In genomic region chr14:67269338-67270060, GRCh38 we compare ENCODE assay signal across 9 cellular contexts. TPM values are rescaled to one million over a fixed set of nuclear protein-coding genes. Genes with fewer than 3 reads are reported as not detected.
DNase-seq lines count a peak whose midpoint lies in the region; ATAC-seq, FAIRE-seq and TF ChIP-seq lines count a peak whose summit lies in the region.
"Had no signal": no experiment of that assay in that cellular context is flagged by ENCODE, and none has a peak within 500 bp of the region (broad histone marks: within the 10 kb centered on the region; RNA-seq: fewer than 3 reads in every experiment).

No MANE protein-coding gene starts in this region.

- peaks cover 13% of the 10 kb centered on the region for H3K36me3 Mint-ChIP-seq in activated naive CD4-positive, alpha-beta T cell treated with anti-CD3 and anti-CD28 coated beads, Interleukin-2, amount 10 ng/mL, durations not matched to agents 7 days and 5 days
- peaks cover 35% of the 10 kb centered on the region for H3K36me3 Mint-ChIP-seq in activated T-cell treated with anti-CD3 and anti-CD28 coated beads, Interleukin-2, amount 50 U/mL, for 24 hours (ENCODE audit: low read depth)

- no peak overlapping the region for H3K27ac Mint-ChIP-seq in activated naive CD4-positive, alpha-beta T cell treated with anti-CD3 and anti-CD28 coated beads, Interleukin-2, amount 10 ng/mL, durations not matched to agents 7 days and 5 days
- no peak overlapping the region for H3K27ac Mint-ChIP-seq in activated T-cell treated with anti-CD3 and anti-CD28 coated beads, Interleukin-2, amount 50 U/mL, for 24 hours

- DNase-seq in lower lobe of right lung (no peak), superior temporal gyrus (ENCODE audit: extremely low spot score) (peak; percentile 70)
- no peak for DNase-seq in activated naive CD4-positive, alpha-beta T cell treated with anti-CD3 and anti-CD28 coated beads, Interleukin-2, amount 10 ng/mL, durations not matched to agents 7 days and 5 days
- DNase-seq in activated T-cell treated with anti-CD3 and anti-CD28 coated beads, Interleukin-2, amount 50 U/mL, for 24 hours = no peak
- DNase-seq in effector CD4-positive, alpha-beta T cell = no peak
- DNase-seq: NCI-H510A had no signal

- TF ChIP-seq CTCF in KMS-11 (conservative IDR thresholded peaks at IDR 0.05; ENCODE audit: low read depth, low read length) = no peak
- TF ChIP-seq CTCF in lower lobe of right lung (IDR thresholded peaks at IDR 0.05) = no peak

- H3K36me3 ChIP-seq in KMS-11 (ENCODE audit: insufficient read depth) (no peaks in the 10 kb centered on the region), lower lobe of right lung (peaks cover 3% of the 10 kb centered on the region)

- H3K4me1 ChIP-seq in KMS-11 (ENCODE audit: low read depth, poor library complexity, severe bottlenecking) (peaks cover 28% of the 10 kb centered on the region), lower lobe of right lung (peaks cover 36% of the 10 kb centered on the region)

- H3K9me3 ChIP-seq in lower lobe of right lung = no peaks in the 10 kb centered on the region

- H3K4me2 ChIP-seq in KMS-11 = peak overlapping the region; percentile 46

- no peak overlapping the region for H3K4me3 ChIP-seq in KMS-11 (IDR thresholded peaks at IDR 0.05; ENCODE audit: insufficient read depth, low read depth, low read length)
- peak overlapping the region; percentile 10 for H3K4me3 ChIP-seq in lower lobe of right lung

- H4K20me1 ChIP-seq in KMS-11 (ENCODE audit: insufficient read depth) = no peaks in the 10 kb centered on the region

- intact Hi-C loops in lower lobe of right lung (cut with DNase I) = no loop called here

- H3K27ac ChIP-seq in KMS-11 (no peak overlapping the region), lower lobe of right lung (peak overlapping the region; percentile 21)

- no peaks in the 10 kb centered on the region; the same call in 1 of the 2 replicates for H3K79me2 ChIP-seq in KMS-11 (ENCODE audit: insufficient read depth, low read depth)

- no peaks in the 10 kb centered on the region for H3K27me3 Mint-ChIP-seq in activated naive CD4-positive, alpha-beta T cell treated with anti-CD3 and anti-CD28 coated beads, Interleukin-2, amount 10 ng/mL, durations not matched to agents 7 days and 5 days
- H3K27me3 Mint-ChIP-seq in activated T-cell treated with anti-CD3 and anti-CD28 coated beads, Interleukin-2, amount 50 U/mL, for 24 hours = no peaks in the 10 kb centered on the region

- H2AFZ ChIP-seq in KMS-11 (ENCODE audit: low read depth) = no peak overlapping the region

- H3K4me3 Mint-ChIP-seq in activated naive CD4-positive, alpha-beta T cell treated with anti-CD3 and anti-CD28 coated beads, Interleukin-2, amount 10 ng/mL, durations not matched to agents 7 days and 5 days = no peak overlapping the region
- no peak overlapping the region for H3K4me3 Mint-ChIP-seq in activated T-cell treated with anti-CD3 and anti-CD28 coated beads, Interleukin-2, amount 50 U/mL, for 24 hours

- H3K27me3 ChIP-seq in KMS-11 (ENCODE audit: insufficient read depth, low read depth) = no peaks in the 10 kb centered on the region
- H3K27me3 ChIP-seq in lower lobe of right lung (ENCODE audit: low read depth) = no peaks in the 10 kb centered on the region

- CTCF ChIA-PET in activated naive CD4-positive, alpha-beta T cell treated with anti-CD3 and anti-CD28 coated beads, Interleukin-2, amount 10 ng/mL, durations not matched to agents 7 days and 5 days (lab: Charles Lee) = interaction anchor here (0.7 to 1.1 kb wide), 2 partner anchors 103 to 144 kb away, joined by 3 read pairs; no protein-coding TSS in a partner anchor

- no peak overlapping the region for H3K9ac ChIP-seq in KMS-11

- ATAC-seq in lower lobe of right lung (peak; percentile 56 to 80), GM18870 (IDR thresholded peaks at IDR 0.05; ENCODE audit: unreplicated experiment) (no peak)

- peaks cover 4% of the 10 kb centered on the region for H3K9me3 Mint-ChIP-seq in activated naive CD4-positive, alpha-beta T cell treated with anti-CD3 and anti-CD28 coated beads, Interleukin-2, amount 10 ng/mL, durations not matched to agents 7 days and 5 days
- H3K9me3 Mint-ChIP-seq in activated T-cell treated with anti-CD3 and anti-CD28 coated beads, Interleukin-2, amount 50 U/mL, for 24 hours = no peaks in the 10 kb centered on the region

- peaks cover 7% of the 10 kb centered on the region for H3K4me1 Mint-ChIP-seq in activated naive CD4-positive, alpha-beta T cell treated with anti-CD3 and anti-CD28 coated beads, Interleukin-2, amount 10 ng/mL, durations not matched to agents 7 days and 5 days
- peaks cover 17% of the 10 kb centered on the region for H3K4me1 Mint-ChIP-seq in activated T-cell treated with anti-CD3 and anti-CD28 coated beads, Interleukin-2, amount 50 U/mL, for 24 hours (ENCODE audit: low read depth)

- peak; percentile 90 for FAIRE-seq in endometrium (lab: Jason Lieb, UNC)

RNA-seq across cellular contexts. Expression of gene PALS1, which starts 28.3 kb away (rescaled TPM):
- 29.1 TPM for total RNA-seq in lower lobe of right lung
